16 cellular contexts compared by ENCODE assay signal in the genomic region with DNA sequence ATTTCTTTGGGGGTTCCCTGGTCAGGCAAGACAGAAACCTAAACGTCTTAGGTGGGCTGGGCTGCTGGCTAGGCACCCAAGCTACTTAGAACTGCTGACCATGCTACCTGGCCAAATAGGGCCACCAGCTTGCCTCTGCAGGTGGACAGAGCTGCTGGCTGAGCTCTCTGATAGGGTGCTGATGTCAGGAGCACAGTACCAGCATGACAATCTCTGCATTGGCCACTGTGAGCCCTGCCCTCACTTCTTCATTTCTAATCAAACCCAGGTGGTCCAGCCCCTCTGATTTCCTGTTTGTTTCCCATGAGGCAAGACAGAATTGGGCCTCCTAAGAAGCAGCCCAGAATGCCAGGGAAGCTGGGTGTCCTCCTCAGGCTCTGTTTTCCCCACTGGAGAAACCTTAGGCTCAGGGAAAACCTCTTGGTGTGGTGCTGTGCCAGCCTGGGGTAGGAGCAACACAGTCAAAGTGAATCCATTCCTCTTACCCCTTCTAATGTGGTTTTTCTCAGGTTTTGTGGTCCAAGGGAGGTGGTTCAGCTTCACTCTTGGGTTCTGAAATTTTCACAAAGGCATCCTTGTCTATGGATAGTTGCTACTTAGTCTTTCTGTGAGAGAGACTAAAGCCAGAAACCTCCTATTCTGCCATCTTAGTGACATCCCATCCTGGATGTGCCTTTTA. TPM values are rescaled to one million over a fixed set of nuclear protein-coding genes. Genes with fewer than 3 reads are reported as not detected.
DNase-seq lines count a peak whose midpoint lies in the region; ATAC-seq, FAIRE-seq and TF ChIP-seq lines count a peak whose summit lies in the region.
"Had no signal": no experiment of that assay in that cellular context is flagged by ENCODE, and none has a peak within 500 bp of the region (broad histone marks: within the 10 kb centered on the region; RNA-seq: fewer than 3 reads in every experiment).

No MANE protein-coding gene starts in this region.

- intact Hi-C loops in right lobe of liver (cut with DNase I): no loop called here
- intact Hi-C loops in HepG2 (cut with micrococcal nuclease; ENCODE audit: unreplicated experiment): no loop called here

- no peak for TF ChIP-seq RAD21 in HepG2 (CRISPR knock-in tag; IDR thresholded peaks at IDR 0.05)

- CTCF ChIA-PET in HepG2 (lab: Yijun Ruan, JAX; ENCODE audit: low intra/inter-chr PET ratio, low total read pairs): no interaction called here
- CTCF ChIA-PET in T-cell (lab: Charles Lee): interaction anchor here in 1 of 2 donors (0.9 kb wide), 1 partner anchor 9 kb away, joined by 3 read pairs; no protein-coding TSS in a partner anchor

- H4K20me1 ChIP-seq in HepG2 (ENCODE audit: insufficient read depth, low read length): no peaks in the 10 kb centered on the region

- TF ChIP-seq POLR2A in right lobe of liver (IDR thresholded peaks at IDR 0.05) (no peak), HepG2 (IDR thresholded peaks at IDR 0.05; ENCODE audit: insufficient read depth in 1 of 2, low read depth in 2 of 2, low read length in 2 of 2) (no peak), upper lobe of left lung (IDR thresholded peaks at IDR 0.05) (no peak)

- H3K27me3 Mint-ChIP-seq in T-cell: no peaks in the 10 kb centered on the region
- no peaks in the 10 kb centered on the region for H3K27me3 Mint-ChIP-seq in immature natural killer cell (ENCODE audit: low read depth in 3 of 3)

- no peak overlapping the region for H3K27ac ChIP-seq in right lobe of liver
- no peak overlapping the region for H3K27ac ChIP-seq in HepG2 (ENCODE audit: extremely low read length, insufficient read depth, low read length)
- H3K27ac ChIP-seq in upper lobe of left lung: peak overlapping the region in 3 of 4 donors; percentile 7 to 39 (median 19)
- H3K27ac ChIP-seq: colonic mucosa, HL-60, SJCRH30 had no signal

- POLR2A ChIA-PET in HepG2 (lab: Yijun Ruan, JAX) (no interaction called here), T-cell (lab: Charles Lee) (no interaction called here)

- TF ChIP-seq CTCF in right lobe of liver (IDR thresholded peaks at IDR 0.05) (no peak), HepG2 (CRISPR knock-in tag; IDR thresholded peaks at IDR 0.05) (no peak), upper lobe of left lung (IDR thresholded peaks at IDR 0.05) (no peak), BE2C (IDR thresholded peaks at IDR 0.05; ENCODE audit: low read depth, low read length) (no peak)

- FAIRE-seq in HepG2 (lab: Jason Lieb, UNC): no peak

- no peak overlapping the region for H3K4me2 ChIP-seq in HepG2 (ENCODE audit: low read depth, low read length)

- no peaks in the 10 kb centered on the region for H3K9me3 ChIP-seq in right lobe of liver
- peaks cover 12% of the 10 kb centered on the region; the same call in 1 of the 2 replicates for H3K9me3 ChIP-seq in HepG2 (ENCODE audit: low read length)
- H3K9me3 ChIP-seq in upper lobe of left lung: peaks cover 0 to 5% (median 2%) of the 10 kb centered on the region in 4 donors
- H3K9me3 ChIP-seq in BE2C: no peaks in the 10 kb centered on the region
- H3K9me3 ChIP-seq: colonic mucosa had no signal

- H3K27me3 ChIP-seq in right lobe of liver (no peaks in the 10 kb centered on the region), HepG2 (ENCODE audit: control insufficient read depth in 1 of 2, insufficient read depth in 2 of 2, low read length in 2 of 2) (no peaks in the 10 kb centered on the region), upper lobe of left lung (no peaks in the 10 kb centered on the region), BE2C (no peaks in the 10 kb centered on the region)
- H3K27me3 ChIP-seq: colonic mucosa, SJCRH30 had no signal

- WGBS in right lobe of liver (ENCODE audit: insufficient coverage, low coverage, low lambda C conversion rate, missing lambda C conversion rate): no CpG with 5 or more reads among the region's 1 CpG
- 71% methylated on average over 1 of the region's 1 CpG for WGBS in HepG2 (ENCODE audit: low lambda C conversion rate)
- WGBS in upper lobe of left lung, 2 donors: 100% methylated on average over 1 of the region's 1 CpG

- TF ChIP-seq EP300 in HepG2 (IDR thresholded peaks at IDR 0.05; ENCODE audit: low read depth in 2 of 2, low read length in 2 of 2): no peak
- no peak for TF ChIP-seq EP300 in HepG2 (CRISPR knock-in tag; IDR thresholded peaks at IDR 0.05; ENCODE audit: borderline replicate concordance)
- TF ChIP-seq EP300 in upper lobe of left lung (IDR thresholded peaks at IDR 0.05): no peak

- H3K4me3 ChIP-seq in right lobe of liver (no peak overlapping the region), HepG2 (replicated peaks in 1 of 3; ENCODE audit: insufficient read depth in 1 of 3, low read depth in 2 of 3, low read length in 3 of 3) (no peak overlapping the region), upper lobe of left lung (no peak overlapping the region), BE2C (ENCODE audit: low read depth, low read length) (no peak overlapping the region)
- H3K4me3 ChIP-seq: colonic mucosa, SJCRH30 had no signal

- H3K4me1 ChIP-seq in right lobe of liver: peaks cover 0 to 6% (median under 1%) of the 10 kb centered on the region in 4 donors
- no peaks in the 10 kb centered on the region for H3K4me1 ChIP-seq in HepG2 (ENCODE audit: insufficient read depth, low read length)
- H3K4me1 ChIP-seq in upper lobe of left lung: peaks cover 8 to 26% (median 17%) of the 10 kb centered on the region in 4 donors
- H3K4me1 ChIP-seq in BE2C: no peaks in the 10 kb centered on the region
- H3K4me1 ChIP-seq: colonic mucosa, SJCRH30 had no signal

- peaks cover 0 to 17% (median 9%) of the 10 kb centered on the region in 3 donors for H3K9me3 Mint-ChIP-seq in T-cell
- peaks cover 3 to 15% (median 7%) of the 10 kb centered on the region in 6 donors for H3K9me3 Mint-ChIP-seq in immature natural killer cell

- H3K79me2 ChIP-seq in HepG2 (ENCODE audit: insufficient read depth, low read length): no peaks in the 10 kb centered on the region

- peak overlapping the region; percentile 6 to 62 (median 28) for H3K4me3 Mint-ChIP-seq in T-cell
- H3K4me3 Mint-ChIP-seq in immature natural killer cell: peak overlapping the region; percentile 19 to 59 (median 31)
- H3K4me3 Mint-ChIP-seq: HFFc6 had no signal

- peaks cover 79% of the 10 kb centered on the region for H3K36me3 Mint-ChIP-seq in T-cell
- peaks cover 13 to 33% (median 31%) of the 10 kb centered on the region in 3 donors for H3K36me3 Mint-ChIP-seq in immature natural killer cell

- in situ Hi-C loops in HepG2 (cut with HindIII; ENCODE audit: extremely low pct_ligation_motif_present, low pct_unique_long_range_greater_than_20kb): no loop called here

- H3K4me1 Mint-ChIP-seq in T-cell (peaks cover 68 to 73% (median 72%) of the 10 kb centered on the region in 3 donors), immature natural killer cell (peaks cover 69 to 84% of the 10 kb centered on the region in 2 donors)

- no peaks in the 10 kb centered on the region for H3K36me3 ChIP-seq in right lobe of liver
- H3K36me3 ChIP-seq in HepG2 (replicated peaks in 1 of 2; ENCODE audit: control insufficient read depth in 1 of 2, insufficient read depth in 2 of 2, low read length in 2 of 2): no peaks in the 10 kb centered on the region
- H3K36me3 ChIP-seq in upper lobe of left lung: peaks cover 0 to 31% (median 11%) of the 10 kb centered on the region in 4 donors
- no peaks in the 10 kb centered on the region for H3K36me3 ChIP-seq in BE2C
- H3K36me3 ChIP-seq: SJCRH30 had no signal

- ATAC-seq in right lobe of liver (peak; percentile 22 to 41 (median 34)), HepG2 (no peak), T-cell (replicated peaks in 1 of 4) (peak; percentile 31 to 77 (median 56)), upper lobe of left lung (ENCODE audit: low FRiP score in 2 of 2) (no peak)

- DNase-seq in right lobe of liver (no peak), HepG2 (ENCODE audit: low spot score) (no peak), T-cell (no peak), immature natural killer cell (no peak), upper lobe of left lung (no peak), NCI-H345 (lab: John Stamatoyannopoulos, UW) (no peak), KG1 (lab: John Stamatoyannopoulos, UW) (no peak), BE2C (no peak)
- DNase-seq: colonic mucosa, glutamatergic neuron, HFFc6, mesendoderm, NCI-H446 treated with DMSO at 0.1 percent for 48 hours, nucleus accumbens, SJCRH30 had no signal

- no peak overlapping the region for H3K9ac ChIP-seq in HepG2 (ENCODE audit: insufficient read depth, low read depth, low read length)

- no TSS peak for BruUV-seq in HepG2 (replicated peaks; lab: Mats Ljungman, UMichigan)

- no peak overlapping the region for H2AFZ ChIP-seq in HepG2 (ENCODE audit: low read length)

- H3K27ac Mint-ChIP-seq in T-cell (peak overlapping the region; percentile 40 to 85), immature natural killer cell (peak overlapping the region; percentile 27 to 84 (median 62))
- H3K27ac Mint-ChIP-seq: HFFc6 had no signal

RNA-seq across cellular contexts. Expression of a gene that starts 15.1 kb away (rescaled TPM):
- total RNA-seq in right lobe of liver (10 to 100 TPM; 24.2 to 55.5 (median 46.8) TPM), HepG2 (2016; rRNA removed; fragmentation: Illumina TruSeq; extraction: Trizol) (13.6 and 16.5 TPM in 2 replicates), T-cell (100 to 1,000 TPM; 188 to 271 (median 217) TPM), upper lobe of left lung (100 to 1,000 TPM; 117 to 260 (median 153) TPM)
- total RNA-seq in HepG2 (2016; cell fraction: cytosol; rRNA removed; fragmentation: Illumina TruSeq; extraction: Trizol; ENCODE audit: low read depth): 22.2 and 28.9 TPM in 2 replicates
- total RNA-seq in HepG2 (2016; cell fraction: insoluble cytoplasmic fraction; rRNA removed; fragmentation: Illumina TruSeq; extraction: Trizol): 14.4 and 15.9 TPM in 2 replicates
- total RNA-seq in HepG2 (2016; cell fraction: membrane; rRNA removed; fragmentation: Illumina TruSeq; extraction: Trizol): 16.9 and 18.4 TPM in 2 replicates
- 18.7 and 19.2 TPM in 2 replicates for total RNA-seq in HepG2 (2016; cell fraction: nucleus; rRNA removed; fragmentation: Illumina TruSeq; extraction: Trizol)
- polyA plus RNA-seq in HepG2 (2011; rRNA removed) (12.6 and 13.2 TPM in 2 replicates), immature natural killer cell (100 to 1,000 TPM in 1 of 3 donors, 10 to 100 TPM in 2; 85.8 to 221 (median 94.5) TPM)
- 4.5 and 9.2 TPM in 2 replicates for polyA plus RNA-seq in HepG2 (2011; cell fraction: cytosol; rRNA removed)
- polyA plus RNA-seq in HepG2 (2011; cell fraction: nucleus; rRNA removed): 10.7 and 15.6 TPM in 2 replicates
- polyA plus RNA-seq in HepG2 (2012): 12.7 and 18.2 TPM in 2 replicates
- polyA plus RNA-seq in HepG2 (2016; cell fraction: cytosol; fragmentation: Illumina TruSeq; extraction: Trizol; ENCODE audit: low read depth): 4.0 and 5.2 TPM in 2 replicates
- 14.5 and 15.9 TPM in 2 replicates for polyA plus RNA-seq in HepG2 (2016; cell fraction: insoluble cytoplasmic fraction; fragmentation: Illumina TruSeq; extraction: Trizol; ENCODE audit: low read depth)
- 5.8 and 6.2 TPM in 2 replicates for polyA plus RNA-seq in HepG2 (2016; cell fraction: membrane; fragmentation: Illumina TruSeq; extraction: Trizol; ENCODE audit: low read depth)
- 19.8 and 29.2 TPM in 2 replicates for polyA plus RNA-seq in HepG2 (2016; cell fraction: nucleus; fragmentation: Illumina TruSeq; extraction: Trizol; ENCODE audit: insufficient read depth, low read depth)
- polyA minus RNA-seq in HepG2 (2011; rRNA and poly(A)+ RNA removed; ENCODE audit: low replicate concordance): 7.7 and 15.4 TPM in 2 replicates
- polyA minus RNA-seq in HepG2 (2011; cell fraction: cytosol; rRNA and poly(A)+ RNA removed): 7.0 and 9.0 TPM in 2 replicates
- polyA minus RNA-seq in HepG2 (2011; cell fraction: nucleus; rRNA and poly(A)+ RNA removed): 40.8 and 50.2 TPM in 2 replicates
- polyA plus RNA-seq in BE2C (2012; ENCODE audit: insufficient read depth, insufficient read length, low read depth): 0.79 TPM

Comparison
In these comparisons a context has a peak if more than half of its experiments do, and no peak if none do; other contexts are left out.
1. ATAC-seq: peak in right lobe of liver (4 of 4) and T-cell (4 of 4); none in HepG2 (single experiment) and upper lobe of left lung (0 of 2).
2. H3K27ac ChIP-seq: peak in upper lobe of left lung (3 of 4); none in right lobe of liver (0 of 3) and HepG2 (single experiment).